Comparison of ENCODE assay signal across 8 cellular contexts in the genomic region with DNA sequence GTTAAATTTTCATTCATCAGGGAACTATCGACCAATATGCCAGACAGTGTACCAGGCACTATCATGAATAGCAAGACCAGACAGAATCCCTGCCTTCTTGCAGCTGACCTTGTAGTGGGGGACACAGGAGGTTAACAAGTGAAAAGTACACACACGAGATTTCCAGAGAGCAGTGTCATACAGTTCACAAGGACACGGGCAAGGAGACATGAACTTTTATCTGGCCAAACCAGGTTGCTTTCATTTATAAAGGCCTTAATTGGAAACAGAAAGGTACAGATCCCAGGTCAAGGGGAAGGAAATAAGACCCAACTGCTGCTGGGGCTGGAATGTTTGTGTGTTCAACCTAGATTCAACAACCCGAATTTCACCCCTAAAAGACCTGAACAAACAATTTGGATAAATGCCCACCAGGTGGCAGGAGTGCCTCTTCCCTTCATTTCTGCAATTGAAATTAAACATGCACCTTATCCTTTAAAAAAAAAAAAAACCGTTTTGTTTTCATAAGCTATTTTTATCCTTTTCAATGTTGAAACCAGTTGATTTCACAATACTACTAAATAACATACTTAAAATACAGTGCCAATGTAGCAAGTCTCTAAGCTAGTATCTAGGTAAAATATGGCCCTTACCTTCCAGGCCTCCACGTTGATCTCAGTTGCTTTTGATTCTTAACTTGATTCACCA.
DNase-seq lines count a peak whose midpoint lies in the region; ATAC-seq and TF ChIP-seq lines count a peak whose summit lies in the region.

No MANE protein-coding gene starts in this region.

- H3K27me3 ChIP-seq in WERI-Rb-1 (ENCODE audit: insufficient read depth, low read depth, severe bottlenecking) (no peaks in the 10 kb centered on the region), mesenchymal stem cell (ENCODE audit: control insufficient read depth in 1 of 2, insufficient read depth in 1 of 2, low read length in 2 of 2) (peaks cover 0 to 8% of the 10 kb centered on the region in 2 experiments), testis (no peaks in the 10 kb centered on the region)

- TF ChIP-seq CTCF in WERI-Rb-1 (IDR thresholded peaks at IDR 0.05; ENCODE audit: low read depth, low read length) (peak; percentile 43; the same call in 1 of the 2 replicates), testis (IDR thresholded peaks at IDR 0.05) (peak; percentile 65 to 70 (median 69))

- H3K4me2 ChIP-seq in mesenchymal stem cell (ENCODE audit: low read length, poor library complexity, severe bottlenecking) = no peak overlapping the region

- H3K36me3 ChIP-seq in WERI-Rb-1 (no peaks in the 10 kb centered on the region), mesenchymal stem cell (ENCODE audit: control insufficient read depth in 1 of 2, insufficient read depth in 2 of 2, low read depth in 1 of 2, low read length in 2 of 2) (no peaks in the 10 kb centered on the region), testis (ENCODE audit: low read depth, missing control alignments) (no peaks in the 10 kb centered on the region)

- H3K27ac ChIP-seq in WERI-Rb-1 (no peak overlapping the region), mesenchymal stem cell (ENCODE audit: low read length, poor library complexity, severe bottlenecking) (no peak overlapping the region), testis (no peak overlapping the region)

- TF ChIP-seq POLR2A in testis (IDR thresholded peaks at IDR 0.05) = no peak

- peak; percentile 44 for ATAC-seq in Right ventricle myocardium inferior
- ATAC-seq in HG03159 (IDR thresholded peaks at IDR 0.05; ENCODE audit: unreplicated experiment) = no peak

- H2AK5ac ChIP-seq in mesenchymal stem cell (ENCODE audit: low read length, severe bottlenecking) = no peak overlapping the region

- H2AFZ ChIP-seq in mesenchymal stem cell (ENCODE audit: low read depth, low read length) = no peak overlapping the region

- H3K9ac ChIP-seq in mesenchymal stem cell (ENCODE audit: low read length) = peak overlapping the region; percentile 29

- no peak overlapping the region for H3K14ac ChIP-seq in mesenchymal stem cell (ENCODE audit: low read length in 2 of 2)

- H3K23ac ChIP-seq in mesenchymal stem cell (ENCODE audit: low read length in 2 of 2) = no peak overlapping the region

- no peak overlapping the region for H3K18ac ChIP-seq in mesenchymal stem cell (ENCODE audit: low read depth in 1 of 2, low read length in 2 of 2)

- no peaks in the 10 kb centered on the region for H3K4me1 ChIP-seq in mesenchymal stem cell (ENCODE audit: control insufficient read depth, insufficient read depth, low read depth, low read length)
- H3K4me1 ChIP-seq in testis = peaks cover 5% of the 10 kb centered on the region

- H4K91ac ChIP-seq in mesenchymal stem cell (ENCODE audit: low read length) = no peak overlapping the region

- H3K79me1 ChIP-seq in mesenchymal stem cell (replicated peaks; ENCODE audit: low read length, poor library complexity, severe bottlenecking) = no peaks in the 10 kb centered on the region

- H4K8ac ChIP-seq in mesenchymal stem cell (ENCODE audit: low read length) = no peak overlapping the region

- H3K9me3 ChIP-seq in WERI-Rb-1 (ENCODE audit: severe bottlenecking) (no peaks in the 10 kb centered on the region), mesenchymal stem cell (ENCODE audit: control insufficient read depth, low read length) (no peaks in the 10 kb centered on the region), testis (no peaks in the 10 kb centered on the region)

- no peak overlapping the region for H3K4ac ChIP-seq in mesenchymal stem cell (ENCODE audit: low read depth in 1 of 2, low read length in 2 of 2)

- no peak overlapping the region for H2BK120ac ChIP-seq in mesenchymal stem cell (ENCODE audit: low read depth, low read length)

- DNase-seq in Right ventricle myocardium inferior (ENCODE audit: missing footprints) = no peak
- DNase-seq in cardiac septum (ENCODE audit: low spot score) = no peak
- DNase-seq in NCI-H1694 (lab: John Stamatoyannopoulos, UW) = peak; percentile 68
- DNase-seq in WERI-Rb-1 = peak; percentile 42
- peak; percentile 22 for DNase-seq in effector CD8-positive, alpha-beta T cell (lab: John Stamatoyannopoulos, UW)
- peak; percentile 70 for DNase-seq in mesenchymal stem cell
- DNase-seq in testis = peak; percentile 67

- H3K4me3 ChIP-seq in WERI-Rb-1 (ENCODE audit: low read depth, low read length) = no peak overlapping the region
- H3K4me3 ChIP-seq in mesenchymal stem cell (ENCODE audit: insufficient read depth in 1 of 2, low read depth in 1 of 2, low read length in 2 of 2) = no peak overlapping the region
- H3K4me3 ChIP-seq in testis = no peak overlapping the region

- no peak overlapping the region for H2BK12ac ChIP-seq in mesenchymal stem cell (ENCODE audit: low read length in 2 of 2)

- no peak overlapping the region for H2BK5ac ChIP-seq in mesenchymal stem cell (ENCODE audit: low read depth, low read length, poor library complexity, severe bottlenecking)

- 63% methylated on average over 6 of the region's 6 CpGs for WGBS in mesenchymal stem cell
- WGBS in testis, 2 donors = 30 to 49% methylated on average over 6 of the region's 6 CpGs

- intact Hi-C loops in Right ventricle myocardium inferior (cut with DNase I) (loop anchor here (1.0 to 10.0 kb wide), 3 partner anchors 160 to 400 kb away; no protein-coding TSS in a partner anchor), cardiac septum (cut with DNase I) (loop anchor here (2.0 kb wide), 1 partner anchor 222 kb away; no protein-coding TSS in a partner anchor), testis (cut with DNase I; ENCODE audit: low total_unique reads) (loop anchor here (5.0 kb wide), 2 partner anchors 213 to 408 kb away; no protein-coding TSS in a partner anchor)

- H2BK15ac ChIP-seq in mesenchymal stem cell (ENCODE audit: low read depth, poor library complexity, severe bottlenecking) = no peak overlapping the region

Comparison
In these comparisons a context has a peak if more than half of its experiments do, and no peak if none do; other contexts are left out.
1. DNase-seq: peak in NCI-H1694 (single experiment), WERI-Rb-1 (single experiment), effector CD8-positive, alpha-beta T cell (single experiment), mesenchymal stem cell (single experiment) and testis (single experiment); none in Right ventricle myocardium inferior (single experiment) and cardiac septum (single experiment).